Comparison of ENCODE assay signal across 8 cellular contexts in the genomic region with DNA sequence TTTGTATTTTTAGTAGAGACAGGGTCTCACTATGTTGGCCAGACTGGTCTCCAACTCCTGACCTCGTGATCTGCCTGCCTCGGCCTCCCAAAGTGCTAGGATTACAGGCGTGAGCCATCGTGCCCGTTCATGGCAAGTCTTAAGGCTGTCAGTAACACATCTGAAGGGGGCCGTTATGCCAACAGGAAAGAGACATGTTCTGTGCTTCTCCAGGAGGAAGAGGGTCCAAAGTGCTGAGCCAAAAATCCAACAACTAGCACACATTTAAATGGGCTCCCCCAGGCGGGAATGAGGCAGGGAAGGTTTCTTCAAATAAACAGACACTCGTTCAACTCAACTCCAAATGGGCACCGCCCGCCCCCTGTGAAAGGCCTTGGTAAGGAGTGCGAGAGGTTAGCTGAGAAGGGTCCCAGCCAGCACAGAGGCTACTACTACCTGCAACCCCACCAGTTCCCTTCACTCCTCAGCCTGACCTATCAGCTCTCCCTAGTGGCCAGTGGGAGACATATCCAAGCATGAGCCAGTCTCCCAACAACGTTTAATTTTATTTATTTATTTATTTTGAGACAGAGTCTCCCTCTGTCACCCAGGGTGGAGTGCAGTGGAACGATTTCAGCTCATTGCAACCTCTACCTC.
DNase-seq lines count a peak whose midpoint lies in the region; ATAC-seq and TF ChIP-seq lines count a peak whose summit lies in the region.

No MANE protein-coding gene starts in this region.

- no peaks in the 10 kb centered on the region for H3K9me3 ChIP-seq in breast epithelium
- H3K9me3 ChIP-seq in left lung = no peaks in the 10 kb centered on the region

- no peak overlapping the region for H3K4me3 Mint-ChIP-seq in activated T-helper 2 cell treated with anti-CD3 and anti-CD28 coated beads, Interferon-gamma antibody, Interleukin-2, Interleukin-4, amounts not matched to agents 10 μg/mL and 5 μg/mL and 100 μg/mL, durations not matched to agents 14 hours and 24 hours and 36 hours (ENCODE audit: low read depth)

- intact Hi-C loops in breast epithelium (cut with DNase I; ENCODE audit: low total_unique reads) = loop anchor here (10.0 kb wide), 1 partner anchor 63 kb away; no protein-coding TSS in a partner anchor
- intact Hi-C loops in left lung (cut with DNase I) = no loop called here
- intact Hi-C loops in activated T-helper 2 cell treated with anti-CD3 and anti-CD28 coated beads, Interferon-gamma antibody, Interleukin-2, Interleukin-4, amounts not matched to agents 10 μg/mL and 5 μg/mL and 100 μg/mL, durations not matched to agents 14 hours and 24 hours and 36 hours (cut with micrococcal nuclease) = loop anchor here (5.0 kb wide), 1 partner anchor 50 kb away; no protein-coding TSS in a partner anchor

- H3K4me1 Mint-ChIP-seq in activated T-helper 2 cell treated with anti-CD3 and anti-CD28 coated beads, Interferon-gamma antibody, Interleukin-2, Interleukin-4, amounts not matched to agents 10 μg/mL and 5 μg/mL and 100 μg/mL, durations not matched to agents 14 hours and 24 hours and 36 hours (ENCODE audit: low read depth) = peaks cover 57% of the 10 kb centered on the region

- no peaks in the 10 kb centered on the region for H3K9me3 Mint-ChIP-seq in activated T-helper 2 cell treated with anti-CD3 and anti-CD28 coated beads, Interferon-gamma antibody, Interleukin-2, Interleukin-4, amounts not matched to agents 10 μg/mL and 5 μg/mL and 100 μg/mL, durations not matched to agents 14 hours and 24 hours and 36 hours

- peak; percentile 22 for DNase-seq in SIG-M5 treated with dmso at 0.1 percent for 504 hours (lab: John Stamatoyannopoulos, UW; ENCODE audit: unreplicated experiment)
- DNase-seq in SIG-M5 (lab: John Stamatoyannopoulos, UW) = no peak
- DNase-seq in NCI-H2196 (lab: John Stamatoyannopoulos, UW; ENCODE audit: unreplicated experiment) = peak; percentile 54
- DNase-seq in breast epithelium (ENCODE audit: low spot score in 2 of 2) = no peak
- DNase-seq in left lung = no peak
- no peak for DNase-seq in activated T-helper 2 cell treated with anti-CD3 and anti-CD28 coated beads, Interferon-gamma antibody, Interleukin-2, Interleukin-4, amounts not matched to agents 10 μg/mL and 5 μg/mL and 100 μg/mL, durations not matched to agents 14 hours and 24 hours and 36 hours (ENCODE audit: low spot score)
- DNase-seq in activated gamma-delta T cell treated with Interleukin-2 at 50 U/mL for 16 hours = no peak

- TF ChIP-seq CTCF in breast epithelium (IDR thresholded peaks at IDR 0.05) = peak; percentile 16 to 48 (median 23)
- peak; percentile 47 to 51 for TF ChIP-seq CTCF in left lung (IDR thresholded peaks at IDR 0.05)

- H3K4me1 ChIP-seq in breast epithelium (no peaks in the 10 kb centered on the region), left lung (peaks cover 0 to 28% of the 10 kb centered on the region in 2 donors)

- H3K4me3 ChIP-seq in breast epithelium (no peak overlapping the region), left lung (no peak overlapping the region)

- H3K27me3 ChIP-seq in breast epithelium = no peaks in the 10 kb centered on the region
- no peaks in the 10 kb centered on the region for H3K27me3 ChIP-seq in left lung

- H3K27ac Mint-ChIP-seq in activated T-helper 2 cell treated with anti-CD3 and anti-CD28 coated beads, Interferon-gamma antibody, Interleukin-2, Interleukin-4, amounts not matched to agents 10 μg/mL and 5 μg/mL and 100 μg/mL, durations not matched to agents 14 hours and 24 hours and 36 hours = no peak overlapping the region

- peak; percentile 85 for ATAC-seq in left lung
- ATAC-seq in HG03571 (IDR thresholded peaks at IDR 0.05; ENCODE audit: unreplicated experiment) = no peak

- H3K36me3 ChIP-seq in breast epithelium = no peaks in the 10 kb centered on the region
- no peaks in the 10 kb centered on the region for H3K36me3 ChIP-seq in left lung

- H3K27me3 Mint-ChIP-seq in activated T-helper 2 cell treated with anti-CD3 and anti-CD28 coated beads, Interferon-gamma antibody, Interleukin-2, Interleukin-4, amounts not matched to agents 10 μg/mL and 5 μg/mL and 100 μg/mL, durations not matched to agents 14 hours and 24 hours and 36 hours (ENCODE audit: low read depth) = no peaks in the 10 kb centered on the region

- TF ChIP-seq POLR2A in breast epithelium (IDR thresholded peaks at IDR 0.05) = no peak

- H3K36me3 Mint-ChIP-seq in activated T-helper 2 cell treated with anti-CD3 and anti-CD28 coated beads, Interferon-gamma antibody, Interleukin-2, Interleukin-4, amounts not matched to agents 10 μg/mL and 5 μg/mL and 100 μg/mL, durations not matched to agents 14 hours and 24 hours and 36 hours (ENCODE audit: low read depth) = no peaks in the 10 kb centered on the region

- H3K27ac ChIP-seq in breast epithelium (no peak overlapping the region), left lung (no peak overlapping the region)

Comparison
In these comparisons a context has a peak if more than half of its experiments do, and no peak if none do; other contexts are left out.
1. DNase-seq: peak in SIG-M5 treated with dmso at 0.1 percent for 504 hours (single experiment) and NCI-H2196 (single experiment); none in SIG-M5 (single experiment), breast epithelium (0 of 2), left lung (0 of 2), activated T-helper 2 cell treated with anti-CD3 and anti-CD28 coated beads, Interferon-gamma antibody, Interleukin-2, Interleukin-4, amounts not matched to agents 10 μg/mL and 5 μg/mL and 100 μg/mL, durations not matched to agents 14 hours and 24 hours and 36 hours (single experiment) and activated gamma-delta T cell treated with Interleukin-2 at 50 U/mL for 16 hours (single experiment).
2. intact Hi-C loops: an anchor here in breast epithelium (10.0 kb wide) and activated T-helper 2 cell treated with anti-CD3 and anti-CD28 coated beads, Interferon-gamma antibody, Interleukin-2, Interleukin-4, amounts not matched to agents 10 μg/mL and 5 μg/mL and 100 μg/mL, durations not matched to agents 14 hours and 24 hours and 36 hours (5.0 kb wide); none called in left lung.